In the genomic region with DNA sequence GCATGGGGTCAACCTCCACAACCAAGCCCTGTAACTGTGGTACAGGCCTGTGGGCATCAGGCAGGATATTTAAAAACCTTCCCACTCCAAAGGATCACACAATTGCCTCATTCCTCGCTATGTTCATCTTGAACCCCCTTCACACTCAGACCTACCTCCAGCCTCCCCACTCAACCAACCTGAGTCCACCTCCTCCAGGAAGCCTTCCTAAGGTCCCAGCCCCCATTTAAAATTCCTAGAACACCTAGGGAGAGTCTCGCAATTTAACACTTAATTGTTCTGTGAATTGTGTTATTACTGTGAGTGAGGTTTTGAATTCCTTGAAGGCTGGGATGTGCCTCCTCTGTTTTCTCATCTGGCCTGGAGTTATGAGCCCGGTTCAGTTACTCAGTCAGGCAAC, we compare ENCODE assay signal across 2 cellular contexts.
TF ChIP-seq lines count a peak whose summit lies in the region.

No MANE protein-coding gene starts in this region.

TF ChIP-seq in liver, 16 proteins besides CTCF, POLR2A, EP300 and RAD21 (continued from another document):
- TF ChIP-seq, protein P1, sequence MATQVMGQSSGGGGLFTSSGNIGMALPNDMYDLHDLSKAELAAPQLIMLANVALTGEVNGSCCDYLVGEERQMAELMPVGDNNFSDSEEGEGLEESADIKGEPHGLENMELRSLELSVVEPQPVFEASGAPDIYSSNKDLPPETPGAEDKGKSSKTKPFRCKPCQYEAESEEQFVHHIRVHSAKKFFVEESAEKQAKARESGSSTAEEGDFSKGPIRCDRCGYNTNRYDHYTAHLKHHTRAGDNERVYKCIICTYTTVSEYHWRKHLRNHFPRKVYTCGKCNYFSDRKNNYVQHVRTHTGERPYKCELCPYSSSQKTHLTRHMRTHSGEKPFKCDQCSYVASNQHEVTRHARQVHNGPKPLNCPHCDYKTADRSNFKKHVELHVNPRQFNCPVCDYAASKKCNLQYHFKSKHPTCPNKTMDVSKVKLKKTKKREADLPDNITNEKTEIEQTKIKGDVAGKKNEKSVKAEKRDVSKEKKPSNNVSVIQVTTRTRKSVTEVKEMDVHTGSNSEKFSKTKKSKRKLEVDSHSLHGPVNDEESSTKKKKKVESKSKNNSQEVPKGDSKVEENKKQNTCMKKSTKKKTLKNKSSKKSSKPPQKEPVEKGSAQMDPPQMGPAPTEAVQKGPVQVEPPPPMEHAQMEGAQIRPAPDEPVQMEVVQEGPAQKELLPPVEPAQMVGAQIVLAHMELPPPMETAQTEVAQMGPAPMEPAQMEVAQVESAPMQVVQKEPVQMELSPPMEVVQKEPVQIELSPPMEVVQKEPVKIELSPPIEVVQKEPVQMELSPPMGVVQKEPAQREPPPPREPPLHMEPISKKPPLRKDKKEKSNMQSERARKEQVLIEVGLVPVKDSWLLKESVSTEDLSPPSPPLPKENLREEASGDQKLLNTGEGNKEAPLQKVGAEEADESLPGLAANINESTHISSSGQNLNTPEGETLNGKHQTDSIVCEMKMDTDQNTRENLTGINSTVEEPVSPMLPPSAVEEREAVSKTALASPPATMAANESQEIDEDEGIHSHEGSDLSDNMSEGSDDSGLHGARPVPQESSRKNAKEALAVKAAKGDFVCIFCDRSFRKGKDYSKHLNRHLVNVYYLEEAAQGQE (IDR thresholded peaks at IDR 0.05), result no peak
- no peak for TF ChIP-seq FOXA2 (IDR thresholded peaks at IDR 0.05)
- no peak for TF ChIP-seq EGR1 (IDR thresholded peaks at IDR 0.05; ENCODE audit: low read depth in 2 of 2)
- TF ChIP-seq, protein P2, sequence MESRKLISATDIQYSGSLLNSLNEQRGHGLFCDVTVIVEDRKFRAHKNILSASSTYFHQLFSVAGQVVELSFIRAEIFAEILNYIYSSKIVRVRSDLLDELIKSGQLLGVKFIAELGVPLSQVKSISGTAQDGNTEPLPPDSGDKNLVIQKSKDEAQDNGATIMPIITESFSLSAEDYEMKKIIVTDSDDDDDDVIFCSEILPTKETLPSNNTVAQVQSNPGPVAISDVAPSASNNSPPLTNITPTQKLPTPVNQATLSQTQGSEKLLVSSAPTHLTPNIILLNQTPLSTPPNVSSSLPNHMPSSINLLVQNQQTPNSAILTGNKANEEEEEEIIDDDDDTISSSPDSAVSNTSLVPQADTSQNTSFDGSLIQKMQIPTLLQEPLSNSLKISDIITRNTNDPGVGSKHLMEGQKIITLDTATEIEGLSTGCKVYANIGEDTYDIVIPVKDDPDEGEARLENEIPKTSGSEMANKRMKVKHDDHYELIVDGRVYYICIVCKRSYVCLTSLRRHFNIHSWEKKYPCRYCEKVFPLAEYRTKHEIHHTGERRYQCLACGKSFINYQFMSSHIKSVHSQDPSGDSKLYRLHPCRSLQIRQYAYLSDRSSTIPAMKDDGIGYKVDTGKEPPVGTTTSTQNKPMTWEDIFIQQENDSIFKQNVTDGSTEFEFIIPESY (IDR thresholded peaks at IDR 0.05), result no peak
- no peak for TF ChIP-seq TAF1 (conservative IDR thresholded peaks at IDR 0.05)
- no peak for TF ChIP-seq HNF4G (IDR thresholded peaks at IDR 0.05)
- TF ChIP-seq, protein P3, sequence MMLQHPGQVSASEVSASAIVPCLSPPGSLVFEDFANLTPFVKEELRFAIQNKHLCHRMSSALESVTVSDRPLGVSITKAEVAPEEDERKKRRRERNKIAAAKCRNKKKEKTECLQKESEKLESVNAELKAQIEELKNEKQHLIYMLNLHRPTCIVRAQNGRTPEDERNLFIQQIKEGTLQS (IDR thresholded peaks at IDR 0.05), result no peak
- TF ChIP-seq HNF4A (conservative IDR thresholded peaks at IDR 0.05), result no peak
- TF ChIP-seq JUND (IDR thresholded peaks at IDR 0.05), result no peak
TF ChIP-seq in liver: peak in this region for 0.

TF ChIP-seq in WTC11, 78 proteins besides CTCF, POLR2A, EP300 and RAD21 (continued from another document):
- TF ChIP-seq, protein P3 (CRISPR knock-in tag; conservative IDR thresholded peaks at IDR 0.05), result no peak
- TF ChIP-seq, protein P4, sequence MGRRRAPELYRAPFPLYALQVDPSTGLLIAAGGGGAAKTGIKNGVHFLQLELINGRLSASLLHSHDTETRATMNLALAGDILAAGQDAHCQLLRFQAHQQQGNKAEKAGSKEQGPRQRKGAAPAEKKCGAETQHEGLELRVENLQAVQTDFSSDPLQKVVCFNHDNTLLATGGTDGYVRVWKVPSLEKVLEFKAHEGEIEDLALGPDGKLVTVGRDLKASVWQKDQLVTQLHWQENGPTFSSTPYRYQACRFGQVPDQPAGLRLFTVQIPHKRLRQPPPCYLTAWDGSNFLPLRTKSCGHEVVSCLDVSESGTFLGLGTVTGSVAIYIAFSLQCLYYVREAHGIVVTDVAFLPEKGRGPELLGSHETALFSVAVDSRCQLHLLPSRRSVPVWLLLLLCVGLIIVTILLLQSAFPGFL (CRISPR knock-in tag; IDR thresholded peaks at IDR 0.05; ENCODE audit: borderline replicate concordance), result no peak
- TF ChIP-seq, protein P5, sequence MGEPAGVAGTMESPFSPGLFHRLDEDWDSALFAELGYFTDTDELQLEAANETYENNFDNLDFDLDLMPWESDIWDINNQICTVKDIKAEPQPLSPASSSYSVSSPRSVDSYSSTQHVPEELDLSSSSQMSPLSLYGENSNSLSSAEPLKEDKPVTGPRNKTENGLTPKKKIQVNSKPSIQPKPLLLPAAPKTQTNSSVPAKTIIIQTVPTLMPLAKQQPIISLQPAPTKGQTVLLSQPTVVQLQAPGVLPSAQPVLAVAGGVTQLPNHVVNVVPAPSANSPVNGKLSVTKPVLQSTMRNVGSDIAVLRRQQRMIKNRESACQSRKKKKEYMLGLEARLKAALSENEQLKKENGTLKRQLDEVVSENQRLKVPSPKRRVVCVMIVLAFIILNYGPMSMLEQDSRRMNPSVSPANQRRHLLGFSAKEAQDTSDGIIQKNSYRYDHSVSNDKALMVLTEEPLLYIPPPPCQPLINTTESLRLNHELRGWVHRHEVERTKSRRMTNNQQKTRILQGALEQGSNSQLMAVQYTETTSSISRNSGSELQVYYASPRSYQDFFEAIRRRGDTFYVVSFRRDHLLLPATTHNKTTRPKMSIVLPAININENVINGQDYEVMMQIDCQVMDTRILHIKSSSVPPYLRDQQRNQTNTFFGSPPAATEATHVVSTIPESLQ (CRISPR knock-in tag; IDR thresholded peaks at IDR 0.05), result no peak
- TF ChIP-seq, protein P6, sequence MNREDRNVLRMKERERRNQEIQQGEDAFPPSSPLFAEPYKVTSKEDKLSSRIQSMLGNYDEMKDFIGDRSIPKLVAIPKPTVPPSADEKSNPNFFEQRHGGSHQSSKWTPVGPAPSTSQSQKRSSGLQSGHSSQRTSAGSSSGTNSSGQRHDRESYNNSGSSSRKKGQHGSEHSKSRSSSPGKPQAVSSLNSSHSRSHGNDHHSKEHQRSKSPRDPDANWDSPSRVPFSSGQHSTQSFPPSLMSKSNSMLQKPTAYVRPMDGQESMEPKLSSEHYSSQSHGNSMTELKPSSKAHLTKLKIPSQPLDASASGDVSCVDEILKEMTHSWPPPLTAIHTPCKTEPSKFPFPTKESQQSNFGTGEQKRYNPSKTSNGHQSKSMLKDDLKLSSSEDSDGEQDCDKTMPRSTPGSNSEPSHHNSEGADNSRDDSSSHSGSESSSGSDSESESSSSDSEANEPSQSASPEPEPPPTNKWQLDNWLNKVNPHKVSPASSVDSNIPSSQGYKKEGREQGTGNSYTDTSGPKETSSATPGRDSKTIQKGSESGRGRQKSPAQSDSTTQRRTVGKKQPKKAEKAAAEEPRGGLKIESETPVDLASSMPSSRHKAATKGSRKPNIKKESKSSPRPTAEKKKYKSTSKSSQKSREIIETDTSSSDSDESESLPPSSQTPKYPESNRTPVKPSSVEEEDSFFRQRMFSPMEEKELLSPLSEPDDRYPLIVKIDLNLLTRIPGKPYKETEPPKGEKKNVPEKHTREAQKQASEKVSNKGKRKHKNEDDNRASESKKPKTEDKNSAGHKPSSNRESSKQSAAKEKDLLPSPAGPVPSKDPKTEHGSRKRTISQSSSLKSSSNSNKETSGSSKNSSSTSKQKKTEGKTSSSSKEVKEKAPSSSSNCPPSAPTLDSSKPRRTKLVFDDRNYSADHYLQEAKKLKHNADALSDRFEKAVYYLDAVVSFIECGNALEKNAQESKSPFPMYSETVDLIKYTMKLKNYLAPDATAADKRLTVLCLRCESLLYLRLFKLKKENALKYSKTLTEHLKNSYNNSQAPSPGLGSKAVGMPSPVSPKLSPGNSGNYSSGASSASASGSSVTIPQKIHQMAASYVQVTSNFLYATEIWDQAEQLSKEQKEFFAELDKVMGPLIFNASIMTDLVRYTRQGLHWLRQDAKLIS (CRISPR knock-in tag; IDR thresholded peaks at IDR 0.05; ENCODE audit: borderline replicate concordance), result no peak
- TF ChIP-seq, protein P7, sequence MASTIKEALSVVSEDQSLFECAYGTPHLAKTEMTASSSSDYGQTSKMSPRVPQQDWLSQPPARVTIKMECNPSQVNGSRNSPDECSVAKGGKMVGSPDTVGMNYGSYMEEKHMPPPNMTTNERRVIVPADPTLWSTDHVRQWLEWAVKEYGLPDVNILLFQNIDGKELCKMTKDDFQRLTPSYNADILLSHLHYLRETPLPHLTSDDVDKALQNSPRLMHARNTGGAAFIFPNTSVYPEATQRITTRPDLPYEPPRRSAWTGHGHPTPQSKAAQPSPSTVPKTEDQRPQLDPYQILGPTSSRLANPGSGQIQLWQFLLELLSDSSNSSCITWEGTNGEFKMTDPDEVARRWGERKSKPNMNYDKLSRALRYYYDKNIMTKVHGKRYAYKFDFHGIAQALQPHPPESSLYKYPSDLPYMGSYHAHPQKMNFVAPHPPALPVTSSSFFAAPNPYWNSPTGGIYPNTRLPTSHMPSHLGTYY (CRISPR knock-in tag; IDR thresholded peaks at IDR 0.05), result no peak
- TF ChIP-seq SMAD4 (CRISPR knock-in tag; IDR thresholded peaks at IDR 0.05) (no peak), CREB1 (CRISPR knock-in tag; IDR thresholded peaks at IDR 0.05) (no peak), ZNF317 (CRISPR knock-in tag; IDR thresholded peaks at IDR 0.05; ENCODE audit: borderline replicate concordance, low read depth) (no peak), ZBTB21 (CRISPR knock-in tag; IDR thresholded peaks at IDR 0.05; ENCODE audit: borderline replicate concordance) (no peak), PRRX2 (CRISPR knock-in tag; IDR thresholded peaks at IDR 0.05) (no peak), RELA (CRISPR knock-in tag; IDR thresholded peaks at IDR 0.05; ENCODE audit: borderline replicate concordance) (no peak)
- TF ChIP-seq, protein P8, sequence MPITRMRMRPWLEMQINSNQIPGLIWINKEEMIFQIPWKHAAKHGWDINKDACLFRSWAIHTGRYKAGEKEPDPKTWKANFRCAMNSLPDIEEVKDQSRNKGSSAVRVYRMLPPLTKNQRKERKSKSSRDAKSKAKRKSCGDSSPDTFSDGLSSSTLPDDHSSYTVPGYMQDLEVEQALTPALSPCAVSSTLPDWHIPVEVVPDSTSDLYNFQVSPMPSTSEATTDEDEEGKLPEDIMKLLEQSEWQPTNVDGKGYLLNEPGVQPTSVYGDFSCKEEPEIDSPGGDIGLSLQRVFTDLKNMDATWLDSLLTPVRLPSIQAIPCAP (CRISPR knock-in tag; IDR thresholded peaks at IDR 0.05), result no peak
- TF ChIP-seq, protein P9, sequence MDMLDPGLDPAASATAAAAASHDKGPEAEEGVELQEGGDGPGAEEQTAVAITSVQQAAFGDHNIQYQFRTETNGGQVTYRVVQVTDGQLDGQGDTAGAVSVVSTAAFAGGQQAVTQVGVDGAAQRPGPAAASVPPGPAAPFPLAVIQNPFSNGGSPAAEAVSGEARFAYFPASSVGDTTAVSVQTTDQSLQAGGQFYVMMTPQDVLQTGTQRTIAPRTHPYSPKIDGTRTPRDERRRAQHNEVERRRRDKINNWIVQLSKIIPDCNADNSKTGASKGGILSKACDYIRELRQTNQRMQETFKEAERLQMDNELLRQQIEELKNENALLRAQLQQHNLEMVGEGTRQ (CRISPR knock-in tag; IDR thresholded peaks at IDR 0.05), result no peak
- TF ChIP-seq, protein P10, sequence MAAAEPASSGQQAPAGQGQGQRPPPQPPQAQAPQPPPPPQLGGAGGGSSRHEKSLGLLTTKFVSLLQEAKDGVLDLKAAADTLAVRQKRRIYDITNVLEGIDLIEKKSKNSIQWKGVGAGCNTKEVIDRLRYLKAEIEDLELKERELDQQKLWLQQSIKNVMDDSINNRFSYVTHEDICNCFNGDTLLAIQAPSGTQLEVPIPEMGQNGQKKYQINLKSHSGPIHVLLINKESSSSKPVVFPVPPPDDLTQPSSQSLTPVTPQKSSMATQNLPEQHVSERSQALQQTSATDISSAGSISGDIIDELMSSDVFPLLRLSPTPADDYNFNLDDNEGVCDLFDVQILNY (CRISPR knock-in tag; IDR thresholded peaks at IDR 0.05), result no peak
